In the genomic region with DNA sequence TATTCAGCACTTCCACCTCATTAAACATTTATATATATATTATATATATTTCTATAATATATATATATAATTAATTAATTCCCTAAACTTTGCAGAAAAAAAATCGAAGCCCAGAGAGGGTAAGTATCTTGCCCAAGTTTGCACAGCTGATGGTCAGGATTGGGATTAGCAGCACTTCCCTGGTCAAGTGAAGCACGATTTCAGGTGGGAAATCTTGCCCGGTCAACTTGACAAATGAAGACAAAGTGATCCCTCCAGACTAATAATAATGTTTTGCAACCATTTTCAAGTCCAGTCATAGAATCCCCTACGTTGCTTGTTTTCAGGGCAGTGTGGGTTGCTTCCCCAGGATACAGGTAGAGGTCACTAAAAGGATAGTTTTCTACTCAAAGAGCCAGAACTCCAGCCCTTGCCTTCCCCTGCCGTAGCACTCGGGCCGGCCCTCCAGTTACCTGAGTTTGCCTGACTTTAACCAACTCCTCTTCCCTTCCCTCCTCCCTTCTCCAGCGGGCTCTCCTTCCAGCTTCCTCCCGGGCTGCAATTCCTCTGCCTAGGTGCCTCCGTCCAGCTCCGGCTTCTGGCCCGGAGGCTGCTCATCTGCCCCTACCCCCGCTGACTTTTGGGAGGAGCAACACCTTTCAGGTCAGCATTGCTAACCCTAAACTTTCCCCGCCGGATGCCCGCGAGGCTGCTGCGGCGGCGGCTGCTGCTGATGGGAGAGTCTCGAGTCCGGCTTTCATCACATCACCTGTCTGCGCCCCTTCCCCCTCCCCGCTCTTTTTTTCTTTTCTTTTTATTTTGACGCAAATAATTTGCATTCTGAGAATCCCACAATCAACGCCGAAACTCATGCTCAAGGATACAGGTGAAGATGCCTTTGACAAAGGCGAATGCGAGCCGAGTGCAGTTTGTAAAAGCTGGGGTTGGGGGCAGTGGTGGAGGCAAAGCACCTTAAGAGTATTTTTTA, we compare ENCODE assay signal across 1 cellular context.
A peak's percentile ranks its signal among the peaks of the same experiment; 100 is the strongest.
TF ChIP-seq lines count a peak whose summit lies in the region.

No MANE protein-coding gene starts in this region.

TF ChIP-seq in GM23338, 12 proteins besides CTCF, POLR2A, EP300 and RAD21 (continued from another document):
- TF ChIP-seq, protein P1, sequence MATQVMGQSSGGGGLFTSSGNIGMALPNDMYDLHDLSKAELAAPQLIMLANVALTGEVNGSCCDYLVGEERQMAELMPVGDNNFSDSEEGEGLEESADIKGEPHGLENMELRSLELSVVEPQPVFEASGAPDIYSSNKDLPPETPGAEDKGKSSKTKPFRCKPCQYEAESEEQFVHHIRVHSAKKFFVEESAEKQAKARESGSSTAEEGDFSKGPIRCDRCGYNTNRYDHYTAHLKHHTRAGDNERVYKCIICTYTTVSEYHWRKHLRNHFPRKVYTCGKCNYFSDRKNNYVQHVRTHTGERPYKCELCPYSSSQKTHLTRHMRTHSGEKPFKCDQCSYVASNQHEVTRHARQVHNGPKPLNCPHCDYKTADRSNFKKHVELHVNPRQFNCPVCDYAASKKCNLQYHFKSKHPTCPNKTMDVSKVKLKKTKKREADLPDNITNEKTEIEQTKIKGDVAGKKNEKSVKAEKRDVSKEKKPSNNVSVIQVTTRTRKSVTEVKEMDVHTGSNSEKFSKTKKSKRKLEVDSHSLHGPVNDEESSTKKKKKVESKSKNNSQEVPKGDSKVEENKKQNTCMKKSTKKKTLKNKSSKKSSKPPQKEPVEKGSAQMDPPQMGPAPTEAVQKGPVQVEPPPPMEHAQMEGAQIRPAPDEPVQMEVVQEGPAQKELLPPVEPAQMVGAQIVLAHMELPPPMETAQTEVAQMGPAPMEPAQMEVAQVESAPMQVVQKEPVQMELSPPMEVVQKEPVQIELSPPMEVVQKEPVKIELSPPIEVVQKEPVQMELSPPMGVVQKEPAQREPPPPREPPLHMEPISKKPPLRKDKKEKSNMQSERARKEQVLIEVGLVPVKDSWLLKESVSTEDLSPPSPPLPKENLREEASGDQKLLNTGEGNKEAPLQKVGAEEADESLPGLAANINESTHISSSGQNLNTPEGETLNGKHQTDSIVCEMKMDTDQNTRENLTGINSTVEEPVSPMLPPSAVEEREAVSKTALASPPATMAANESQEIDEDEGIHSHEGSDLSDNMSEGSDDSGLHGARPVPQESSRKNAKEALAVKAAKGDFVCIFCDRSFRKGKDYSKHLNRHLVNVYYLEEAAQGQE (IDR thresholded peaks at IDR 0.05; ENCODE audit: unreplicated experiment), result no peak
- TF ChIP-seq JUNB (IDR thresholded peaks at IDR 0.05; ENCODE audit: unreplicated experiment) (no peak), POLR2AphosphoS5 (IDR thresholded peaks at IDR 0.05; ENCODE audit: low read depth) (peak; percentile 29; the same call in 1 of the 2 replicates), EZH2phosphoT487 (IDR thresholded peaks at IDR 0.05; ENCODE audit: unreplicated experiment) (no peak), NANOG (IDR thresholded peaks at IDR 0.05; ENCODE audit: borderline replicate concordance) (no peak), ZNF114 (CRISPR knock-in tag; IDR thresholded peaks at IDR 0.05) (no peak)
